Comparison of ENCODE assay signal across 11 cellular contexts in genomic region chr17:78875738-78876597, GRCh38. TPM values are rescaled to one million over a fixed set of nuclear protein-coding genes. Genes with fewer than 3 reads are reported as not detected.
A peak's percentile ranks its signal among the peaks of the same experiment; 100 is the strongest.
DNase-seq lines count a peak whose midpoint lies in the region; ATAC-seq and TF ChIP-seq lines count a peak whose summit lies in the region.
"Had no signal": no experiment of that assay in that cellular context is flagged by ENCODE, and none has a peak within 500 bp of the region (broad histone marks: within the 10 kb centered on the region; RNA-seq: fewer than 3 reads in every experiment).

No MANE protein-coding gene starts in this region.

- intact Hi-C loops in CD4-positive, alpha-beta memory T cell (cut with micrococcal nuclease), result no loop called here

- H3K27ac Mint-ChIP-seq in CD4-positive, alpha-beta memory T cell, result no peak overlapping the region
- no peak overlapping the region for H3K27ac Mint-ChIP-seq in GM23338
- H3K27ac Mint-ChIP-seq: activated CD4-positive, alpha-beta memory T cell treated with anti-CD3 and anti-CD28 coated beads, Interleukin-2, amount 10 ng/mL, durations not matched to agents 7 days and 5 days had no signal

- DNase-seq in EH (ENCODE audit: low read depth), result peak; percentile 67
- peak; percentile 92 to 97 for DNase-seq in SJCRH30
- peak; percentile 30 to 68 for DNase-seq in fibroblast of lung (ENCODE audit: low read depth in 2 of 2)
- peak; percentile 21 for DNase-seq in retina
- DNase-seq in CD4-positive, alpha-beta memory T cell, result no peak
- no peak for DNase-seq in occipital lobe (lab: John Stamatoyannopoulos, UW)
- DNase-seq in GM23338 (ENCODE audit: low spot score), result no peak
- DNase-seq: activated CD4-positive, alpha-beta memory T cell treated with anti-CD3 and anti-CD28 coated beads, Interleukin-2, amount 10 ng/mL, durations not matched to agents 7 days and 5 days; colonic mucosa; lower lobe of right lung had no signal

- H3K9me2 ChIP-seq in GM23338 (ENCODE audit: insufficient read depth), result no peaks in the 10 kb centered on the region

- POLR2A ChIA-PET in CD4-positive, alpha-beta memory T cell (lab: Charles Lee; ENCODE audit: partially characterized antibody), result no interaction called here

- H2AFZ ChIP-seq in fibroblast of lung (ENCODE audit: low read length) (no peak overlapping the region), GM23338 (no peak overlapping the region)

- H3K4me1 ChIP-seq in SJCRH30 (peaks cover 63% of the 10 kb centered on the region), fibroblast of lung (ENCODE audit: control insufficient read depth, extremely low read depth, insufficient read depth, low read length) (peaks cover 30% of the 10 kb centered on the region), GM23338 (ENCODE audit: insufficient read depth) (no peaks in the 10 kb centered on the region; the same call in 1 of the 2 replicates)
- H3K4me1 ChIP-seq in CD4-positive, alpha-beta memory T cell (ENCODE audit: insufficient read depth, low read length), result peaks cover 12% of the 10 kb centered on the region

- H3K4me3 Mint-ChIP-seq in CD4-positive, alpha-beta memory T cell, result no peak overlapping the region
- H3K4me3 Mint-ChIP-seq in GM23338, result no peak overlapping the region
- H3K4me3 Mint-ChIP-seq: activated CD4-positive, alpha-beta memory T cell treated with anti-CD3 and anti-CD28 coated beads, Interleukin-2, amount 10 ng/mL, durations not matched to agents 7 days and 5 days had no signal

- H3K27me3 ChIP-seq in SJCRH30 (no peaks in the 10 kb centered on the region), fibroblast of lung (ENCODE audit: control insufficient read depth, insufficient read depth, low read length) (no peaks in the 10 kb centered on the region), GM23338 (ENCODE audit: insufficient read depth) (no peaks in the 10 kb centered on the region)
- H3K27me3 ChIP-seq in CD4-positive, alpha-beta memory T cell (ENCODE audit: insufficient read depth, low read length), result peaks cover 4% of the 10 kb centered on the region
- H3K27me3 ChIP-seq: colonic mucosa had no signal

- H3K36me3 ChIP-seq in SJCRH30, result peaks cover 6% of the 10 kb centered on the region
- H3K36me3 ChIP-seq in fibroblast of lung (ENCODE audit: control insufficient read depth, insufficient read depth, low read length), result peaks cover 8% of the 10 kb centered on the region
- no peaks in the 10 kb centered on the region for H3K36me3 ChIP-seq in CD4-positive, alpha-beta memory T cell (ENCODE audit: insufficient read depth, low read length)
- H3K36me3 ChIP-seq in GM23338 (ENCODE audit: insufficient read depth), result no peaks in the 10 kb centered on the region
- H3K36me3 ChIP-seq: colonic mucosa had no signal

- H3K4me3 ChIP-seq in SJCRH30 (no peak overlapping the region), fibroblast of lung (replicated peaks in 1 of 4; ENCODE audit: control extremely low read depth in 1 of 4, insufficient read depth in 1 of 4, low read depth in 3 of 4, low read length in 4 of 4) (no peak overlapping the region), GM23338 (no peak overlapping the region)
- no peak overlapping the region for H3K4me3 ChIP-seq in CD4-positive, alpha-beta memory T cell (ENCODE audit: low read length in 2 of 2)
- H3K4me3 ChIP-seq: colonic mucosa, lower lobe of right lung had no signal

- H3K9ac ChIP-seq in fibroblast of lung (ENCODE audit: insufficient read depth, low read length), result no peak overlapping the region

- H3K4me2 ChIP-seq in fibroblast of lung (ENCODE audit: extremely low read depth, insufficient read depth, low read length) (no peak overlapping the region), GM23338 (no peak overlapping the region)

- peaks cover 6 to 21% (median 12%) of the 10 kb centered on the region in 4 donors for H3K4me1 Mint-ChIP-seq in CD4-positive, alpha-beta memory T cell
- H3K4me1 Mint-ChIP-seq in GM23338, result peaks cover 22% of the 10 kb centered on the region

- H3K9me3 Mint-ChIP-seq in CD4-positive, alpha-beta memory T cell, result no peaks in the 10 kb centered on the region
- H3K9me3 Mint-ChIP-seq in GM23338, result no peaks in the 10 kb centered on the region
- H3K9me3 Mint-ChIP-seq: activated CD4-positive, alpha-beta memory T cell treated with anti-CD3 and anti-CD28 coated beads, Interleukin-2, amount 10 ng/mL, durations not matched to agents 7 days and 5 days had no signal

- no peak for TF ChIP-seq CTCF in fibroblast of lung (conservative IDR thresholded peaks at IDR 0.05 in 1 of 2, IDR thresholded peaks at IDR 0.05 in 1 of 2; ENCODE audit: low read depth in 1 of 2, low read length in 2 of 2)
- no peak for TF ChIP-seq CTCF in GM23338 (conservative IDR thresholded peaks at IDR 0.05; ENCODE audit: low read depth in 2 of 2)

- H3K27me3 Mint-ChIP-seq in CD4-positive, alpha-beta memory T cell, result peaks cover 5 to 11% of the 10 kb centered on the region in 2 donors
- peaks cover 18% of the 10 kb centered on the region for H3K27me3 Mint-ChIP-seq in GM23338 (ENCODE audit: insufficient read depth, low read depth, poor library complexity)

- no peaks in the 10 kb centered on the region for H3K36me3 Mint-ChIP-seq in CD4-positive, alpha-beta memory T cell
- no peaks in the 10 kb centered on the region; the same call in 1 of the 3 replicates for H3K36me3 Mint-ChIP-seq in GM23338 (ENCODE audit: low read depth)

- H3F3A ChIP-seq in GM23338 (replicated peaks; ENCODE audit: low read depth), result no peaks in the 10 kb centered on the region

- ATAC-seq in GM23338 (no peak), GM18517 (IDR thresholded peaks at IDR 0.05; ENCODE audit: unreplicated experiment) (no peak)
- ATAC-seq: lower lobe of right lung had no signal

- H4K20me1 ChIP-seq in fibroblast of lung (ENCODE audit: control insufficient read depth, extremely low read depth, insufficient read depth, low read length) (no peaks in the 10 kb centered on the region), GM23338 (replicated peaks; ENCODE audit: insufficient read depth) (no peaks in the 10 kb centered on the region; the same call in none of the 2 replicates)

- H3K9me3 ChIP-seq in SJCRH30 (replicated peaks), result no peaks in the 10 kb centered on the region
- H3K9me3 ChIP-seq in fibroblast of lung (ENCODE audit: control insufficient read depth, insufficient read depth, low read depth, low read length), result no peaks in the 10 kb centered on the region
- no peaks in the 10 kb centered on the region for H3K9me3 ChIP-seq in CD4-positive, alpha-beta memory T cell (ENCODE audit: control insufficient read depth in 1 of 2, low read length in 2 of 2)
- H3K9me3 ChIP-seq: colonic mucosa, lower lobe of right lung had no signal

- CTCF ChIA-PET in CD4-positive, alpha-beta memory T cell (lab: Charles Lee; ENCODE audit: partially characterized antibody), result interaction anchor here (4.9 kb wide), 1 partner anchor 10 kb away, joined by 30 read pairs; no protein-coding TSS in a partner anchor

- peak overlapping the region; percentile 58 for H3K27ac ChIP-seq in SJCRH30
- H3K27ac ChIP-seq in fibroblast of lung (ENCODE audit: insufficient read depth, low read length), result no peak overlapping the region
- H3K27ac ChIP-seq in CD4-positive, alpha-beta memory T cell (ENCODE audit: low read depth, low read length), result no peak overlapping the region
- H3K27ac ChIP-seq in GM23338 (ENCODE audit: low read depth), result no peak overlapping the region
- H3K27ac ChIP-seq: colonic mucosa, lower lobe of right lung had no signal

- peaks cover 58% of the 10 kb centered on the region for H3K79me2 ChIP-seq in fibroblast of lung (ENCODE audit: control insufficient read depth, insufficient read depth, low read length)
- H3K79me2 ChIP-seq in GM23338 (replicated peaks; ENCODE audit: insufficient read depth), result peaks cover 10% of the 10 kb centered on the region; the same call in 1 of the 2 replicates

TF ChIP-seq in GM23338, 12 proteins besides CTCF, POLR2A, EP300 and RAD21 (continues in another document):
- no peak for TF ChIP-seq POLR2AphosphoS5 (IDR thresholded peaks at IDR 0.05; ENCODE audit: low read depth)
- TF ChIP-seq NANOG (IDR thresholded peaks at IDR 0.05; ENCODE audit: borderline replicate concordance), result no peak

RNA-seq across cellular contexts. Expression of gene CEP295NL, which starts 27.0 kb away (rescaled TPM):
- total RNA-seq in SJCRH30 (2014; rRNA removed; shearing (Covaris generic)), result 1.3 TPM in 2 replicates
- total RNA-seq in fibroblast of lung (2.3 and 2.8 TPM in 2 replicates), occipital lobe (1.4 TPM)
- polyA plus RNA-seq in fibroblast of lung (0.10 and 0.15 TPM in 2 replicates), GM23338 (2016; fragmentation: Nextera tagmentation; extraction: Ambion mirVana) (0.31 TPM in 1 of 2 replicates, not detected in the other)
- polyA plus RNA-seq in fibroblast of lung (2012), result 0.15 and 0.35 TPM in 2 replicates
- 0.56 TPM in 1 of 2 replicates, not detected in the other for polyA minus RNA-seq in fibroblast of lung (ENCODE audit: low replicate concordance)
- under 1 TPM in 1 of 2 experiments, not detected in 1; 0.28 TPM for total RNA-seq in CD4-positive, alpha-beta memory T cell
- not detected for polyA plus RNA-seq in CD4-positive, alpha-beta memory T cell
- 0.62 and 0.69 TPM in 2 replicates for total RNA-seq in GM23338 (2014; rRNA removed; shearing (Covaris generic))
- total RNA-seq: activated CD4-positive, alpha-beta memory T cell treated with anti-CD3 and anti-CD28 coated beads, Interleukin-2, amount 10 ng/mL, durations not matched to agents 7 days and 5 days had no signal

RNA-seq across cellular contexts. Expression of gene USP36, which starts 35.4 kb away (rescaled TPM):
- total RNA-seq in SJCRH30 (2014; rRNA removed; shearing (Covaris generic)), result 42.8 and 48.2 TPM in 2 replicates
- 16.7 and 18.3 TPM in 2 replicates for total RNA-seq in fibroblast of lung
- polyA plus RNA-seq in fibroblast of lung, result 15.4 and 27.4 TPM in 2 replicates
- polyA plus RNA-seq in fibroblast of lung (2012), result 18.2 and 25.0 TPM in 2 replicates
- 48.3 and 92.3 TPM in 2 replicates for polyA minus RNA-seq in fibroblast of lung (ENCODE audit: low replicate concordance)
- total RNA-seq in CD4-positive, alpha-beta memory T cell, result 100 to 1,000 TPM; 181 to 183 TPM
- 10 to 100 TPM; 35.4 to 55.1 TPM for polyA plus RNA-seq in CD4-positive, alpha-beta memory T cell
- total RNA-seq in occipital lobe, result 21.4 TPM
- 55.5 and 58.7 TPM in 2 replicates for total RNA-seq in GM23338 (2014; rRNA removed; shearing (Covaris generic))
- polyA plus RNA-seq in GM23338 (2016; fragmentation: Nextera tagmentation; extraction: Ambion mirVana), result 36.2 and 38.1 TPM in 2 replicates

RNA-seq across cellular contexts. Expression of gene TIMP2, which starts 49.2 kb away (rescaled TPM):
- 65.6 and 66.9 TPM in 2 replicates for total RNA-seq in SJCRH30 (2014; rRNA removed; shearing (Covaris generic))
- total RNA-seq in fibroblast of lung, result 88.9 and 155 TPM in 2 replicates
- polyA plus RNA-seq in fibroblast of lung, result 607 and 745 TPM in 2 replicates
- polyA plus RNA-seq in fibroblast of lung (2012), result 667 and 999 TPM in 2 replicates
- polyA minus RNA-seq in fibroblast of lung (ENCODE audit: low replicate concordance), result 484 and 816 TPM in 2 replicates
- total RNA-seq in CD4-positive, alpha-beta memory T cell, result 1 to 10 TPM; 5.9 to 6.0 TPM
- polyA plus RNA-seq in CD4-positive, alpha-beta memory T cell, result under 1 TPM in 1 of 2 donors, not detected in 1; 0.22 TPM
- total RNA-seq in occipital lobe, result 33.2 TPM
- total RNA-seq in GM23338 (2014; rRNA removed; shearing (Covaris generic)), result 22.5 and 24.4 TPM in 2 replicates
- 10.6 and 12.5 TPM in 2 replicates for polyA plus RNA-seq in GM23338 (2016; fragmentation: Nextera tagmentation; extraction: Ambion mirVana)

Comparison
In these comparisons a context has a peak if more than half of its experiments do, and no peak if none do; other contexts are left out.
1. DNase-seq: peak in EH (single experiment), SJCRH30 (2 of 2), fibroblast of lung (2 of 2) and retina (single experiment); none in CD4-positive, alpha-beta memory T cell (0 of 5), occipital lobe (single experiment) and GM23338 (single experiment).